ENCODE assay signal across 12 cellular contexts in the genomic region with DNA sequence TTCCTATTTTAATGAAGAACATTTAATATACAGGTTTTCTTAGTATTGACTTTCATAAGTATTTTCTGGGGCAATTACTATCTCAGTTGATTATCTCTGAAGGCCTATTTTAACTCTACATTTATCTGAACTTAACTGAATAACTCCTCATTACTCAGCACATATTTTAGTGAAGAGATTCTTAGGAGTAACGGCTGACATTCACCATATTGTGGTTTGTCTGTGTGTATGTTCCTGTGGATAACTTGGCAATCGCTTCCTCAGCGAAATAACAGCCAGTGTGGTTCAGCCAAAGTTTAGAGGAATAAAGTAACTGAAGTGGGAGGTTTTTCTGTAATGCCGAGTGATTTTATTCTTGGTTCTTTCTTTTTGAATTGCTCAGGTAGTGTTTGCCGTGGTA.
DNase-seq lines count a peak whose midpoint lies in the region; ATAC-seq, FAIRE-seq and TF ChIP-seq lines count a peak whose summit lies in the region.
"Had no signal": no experiment of that assay in that cellular context is flagged by ENCODE, and none has a peak within 500 bp of the region (broad histone marks: within the 10 kb centered on the region; RNA-seq: fewer than 3 reads in every experiment).

No MANE protein-coding gene starts in this region.

- H3K4me2 ChIP-seq in MM.1S (ENCODE audit: low read depth, low read length): no peak overlapping the region

- H3K4me3 ChIP-seq in SK-N-MC (peak overlapping the region; percentile 67), pancreas (no peak overlapping the region), MM.1S (ENCODE audit: low read length) (no peak overlapping the region)
- H3K4me3 ChIP-seq: HAP-1 had no signal

- H3K4me1 ChIP-seq in pancreas (no peaks in the 10 kb centered on the region), MM.1S (ENCODE audit: low read length) (no peaks in the 10 kb centered on the region)
- H3K4me1 ChIP-seq: HAP-1 had no signal

- no peaks in the 10 kb centered on the region for H3K27me3 ChIP-seq in pancreas
- no peaks in the 10 kb centered on the region for H3K27me3 ChIP-seq in MM.1S (replicated peaks; ENCODE audit: insufficient read depth, low read length)

- H3K79me2 ChIP-seq in MM.1S (ENCODE audit: low read length): no peaks in the 10 kb centered on the region

- H4K20me1 ChIP-seq in MM.1S (ENCODE audit: insufficient read depth, low read length): no peaks in the 10 kb centered on the region

- ATAC-seq in pancreas: peak in 2 of 4 donors; percentile 49 to 52

- TF ChIP-seq CTCF in pancreas (IDR thresholded peaks at IDR 0.05) (no peak), MM.1S (IDR thresholded peaks at IDR 0.05; ENCODE audit: low read length) (no peak)

- in situ Hi-C loops in Caki2 (cut with HindIII; ENCODE audit: low pct_unique_long_range_greater_than_20kb, low sequenced_read_pairs): no loop called here

- peak overlapping the region; percentile 76 for H3K27ac ChIP-seq in SK-N-MC
- no peak overlapping the region for H3K27ac ChIP-seq in pancreas
- H3K27ac ChIP-seq in MM.1S (ENCODE audit: low read length): no peak overlapping the region

- no peak overlapping the region for H2AFZ ChIP-seq in MM.1S (ENCODE audit: low read length)

- FAIRE-seq in pancreas (lab: Jason Lieb, UNC): peak; percentile 32

- H3K9me2 ChIP-seq in MM.1S (replicated peaks; ENCODE audit: insufficient read depth, low read length): no peaks in the 10 kb centered on the region

- no peaks in the 10 kb centered on the region for H3F3A ChIP-seq in MM.1S (ENCODE audit: insufficient read depth, low read length)

- no peaks in the 10 kb centered on the region for H3K36me3 ChIP-seq in SK-N-MC (ENCODE audit: insufficient read depth, low read length)
- no peaks in the 10 kb centered on the region for H3K36me3 ChIP-seq in pancreas
- no peaks in the 10 kb centered on the region for H3K36me3 ChIP-seq in MM.1S (replicated peaks; ENCODE audit: insufficient read depth, low read length)
- H3K36me3 ChIP-seq: HAP-1 had no signal

- H3K9me3 ChIP-seq in SK-N-MC (ENCODE audit: low read depth, low read length): no peaks in the 10 kb centered on the region
- H3K9me3 ChIP-seq in pancreas: no peaks in the 10 kb centered on the region
- no peaks in the 10 kb centered on the region for H3K9me3 ChIP-seq in MM.1S (replicated peaks; ENCODE audit: insufficient read depth, low read length)
- H3K9me3 ChIP-seq: HAP-1 had no signal

- WGBS in pancreas, 2 donors: 71 to 89% methylated on average over 5 of the region's 5 CpGs

- DNase-seq in Caki2 (ENCODE audit: low read depth): peak; percentile 28
- DNase-seq in SK-N-MC (ENCODE audit: low read depth, low spot score): peak; percentile 70
- peak; percentile 97 for DNase-seq in fibroblast of peridontal ligament (ENCODE audit: extremely low read depth)
- no peak for DNase-seq in pancreas
- no peak for DNase-seq in cerebellar nuclear complex (lab: John Stamatoyannopoulos, UW)
- DNase-seq in NCI-H1417 (lab: John Stamatoyannopoulos, UW): no peak
- no peak for DNase-seq in MM.1S
- DNase-seq in hypothalamus (lab: John Stamatoyannopoulos, UW): no peak
- DNase-seq: COR-L47, glutamatergic neuron, NCI-H526 had no signal

- intact Hi-C loops in pancreas (cut with DNase I): no loop called here

- H3K9ac ChIP-seq in SK-N-MC (ENCODE audit: insufficient read length) (peak overlapping the region; percentile 37), MM.1S (ENCODE audit: low read length) (no peak overlapping the region)

Comparison
In these comparisons a context has a peak if more than half of its experiments do, and no peak if none do; other contexts are left out.
1. DNase-seq: peak in Caki2 (single experiment), SK-N-MC (single experiment) and fibroblast of peridontal ligament (single experiment); none in pancreas (0 of 6), cerebellar nuclear complex (0 of 2), NCI-H1417 (0 of 3), MM.1S (single experiment) and hypothalamus (0 of 51).